Comparison of ENCODE assay signal across 11 cellular contexts in the genomic region with DNA sequence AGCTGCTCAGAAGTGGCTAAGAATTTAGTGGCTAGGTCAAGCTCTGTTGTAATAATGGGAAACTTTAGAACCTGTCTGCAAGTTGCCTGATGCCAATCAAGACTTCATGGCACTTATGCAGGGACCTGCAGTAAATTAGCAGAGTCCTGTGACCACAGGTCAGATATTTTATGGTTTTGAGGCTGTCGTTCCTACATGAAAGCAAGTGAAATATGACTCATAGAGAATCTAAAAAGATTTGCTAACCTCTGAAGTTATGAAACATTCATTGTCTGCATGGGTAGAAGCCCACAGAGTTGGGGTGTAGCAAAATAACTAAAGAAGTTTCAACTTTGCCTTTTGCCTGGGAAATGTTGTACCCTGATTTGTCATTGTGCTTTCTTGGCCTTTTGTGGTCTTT. TPM values are rescaled to one million over a fixed set of nuclear protein-coding genes. Genes with fewer than 3 reads are reported as not detected.
DNase-seq lines count a peak whose midpoint lies in the region; ATAC-seq and TF ChIP-seq lines count a peak whose summit lies in the region.
"Had no signal": no experiment of that assay in that cellular context is flagged by ENCODE, and none has a peak within 500 bp of the region (broad histone marks: within the 10 kb centered on the region; RNA-seq: fewer than 3 reads in every experiment).

No MANE protein-coding gene starts in this region.

- H3K9me3 ChIP-seq in PC-3 (ENCODE audit: low read length), result no peaks in the 10 kb centered on the region
- H3K9me3 ChIP-seq in tibial nerve, result no peaks in the 10 kb centered on the region

- H3K27me3 ChIP-seq in PC-3 (ENCODE audit: low read length) (no peaks in the 10 kb centered on the region), tibial nerve (no peaks in the 10 kb centered on the region)

- H3K4me2 ChIP-seq in PC-3 (ENCODE audit: low read length), result 0 out of 2 replicates have a peak overlapping the region, but pooled peaks have one; percentile 22

- H3K79me2 ChIP-seq in PC-3 (ENCODE audit: low read length), result no peaks in the 10 kb centered on the region
- H3K79me2 ChIP-seq: parathyroid adenoma had no signal

- no peaks in the 10 kb centered on the region for H3F3A ChIP-seq in PC-3 (ENCODE audit: low read length, unreplicated experiment)

- DNase-seq in PC-3 (peak; percentile 53), stromal cell of bone marrow (ENCODE audit: low read depth) (peak; percentile 21), tibial nerve (ENCODE audit: low spot score in 2 of 2) (no peak), HUDEP-2 (lab: John Stamatoyannopoulos, UW; ENCODE audit: unreplicated experiment in 76 of 76) (no peak)
- DNase-seq in effector CD4-positive, alpha-beta T cell, result no peak
- DNase-seq: activated T-cell treated with anti-CD3 and anti-CD28 coated beads, Interleukin-2, amount 50 U/mL, for 4 hours; stimulated activated naive CD8-positive, alpha-beta T cell treated with anti-CD3 and anti-CD28 coated beads, Interleukin-15, Interleukin-2, amounts not matched to agents 100 U/mL and 50 U/mL, for 24 hours had no signal

- no peaks in the 10 kb centered on the region for H3K9me2 ChIP-seq in PC-3 (replicated peaks; ENCODE audit: low read length)

- no TSS peak for BruUV-seq in PC-3 (replicated peaks; lab: Mats Ljungman, UMichigan)

- H4K20me1 ChIP-seq in PC-3 (ENCODE audit: low read length), result no peaks in the 10 kb centered on the region

- no peak for TF ChIP-seq EP300 in tibial nerve (IDR thresholded peaks at IDR 0.05)

- no peaks in the 10 kb centered on the region for H3K36me3 ChIP-seq in PC-3 (ENCODE audit: low read depth, low read length)
- H3K36me3 ChIP-seq in tibial nerve, result no peaks in the 10 kb centered on the region

- H3K4me3 ChIP-seq in PC-3 (ENCODE audit: low read length) (no peak overlapping the region), tibial nerve (no peak overlapping the region)

- ATAC-seq in GM19395 (IDR thresholded peaks at IDR 0.05; ENCODE audit: unreplicated experiment) (peak; percentile 94), HG03045 (IDR thresholded peaks at IDR 0.05; ENCODE audit: unreplicated experiment) (peak; percentile 75), PC-3 (no peak; the same call in 1 of the 2 replicates)
- ATAC-seq: activated T-cell treated with anti-CD3 and anti-CD28 coated beads, Interleukin-2, amount 50 U/mL, for 4 hours; stimulated activated naive CD8-positive, alpha-beta T cell treated with anti-CD3 and anti-CD28 coated beads, Interleukin-15, Interleukin-2, amounts not matched to agents 100 U/mL and 50 U/mL, for 24 hours had no signal

- H3K27ac ChIP-seq in PC-3 (ENCODE audit: low read length), result no peak overlapping the region
- no peak overlapping the region for H3K27ac ChIP-seq in tibial nerve
- H3K27ac ChIP-seq: parathyroid adenoma had no signal

- intact Hi-C loops in PC-3 (cut with micrococcal nuclease), result no loop called here

- WGBS in tibial nerve, 2 donors, result 18 to 34% methylated on average over 1 of the region's 1 CpG

- POLR2A ChIA-PET in PC-3 (lab: Charles Lee; ENCODE audit: unreplicated experiment), result no interaction called here

- no peak overlapping the region for H2AFZ ChIP-seq in PC-3 (ENCODE audit: low read length)
- H2AFZ ChIP-seq: parathyroid adenoma had no signal

- no peak for TF ChIP-seq POLR2A in tibial nerve (IDR thresholded peaks at IDR 0.05)

- H3K4me1 ChIP-seq in PC-3 (ENCODE audit: insufficient read depth, low read length), result peaks cover 19% of the 10 kb centered on the region
- H3K4me1 ChIP-seq in tibial nerve, result no peaks in the 10 kb centered on the region
- H3K4me1 ChIP-seq: parathyroid adenoma had no signal

- H3K9ac ChIP-seq in PC-3 (ENCODE audit: low read length), result no peak overlapping the region
- H3K9ac ChIP-seq: parathyroid adenoma had no signal

- CTCF ChIA-PET in PC-3 (lab: Charles Lee), result no interaction called here

- TF ChIP-seq CTCF in PC-3 (conservative IDR thresholded peaks at IDR 0.05; ENCODE audit: low read depth, low read length) (no peak), tibial nerve (IDR thresholded peaks at IDR 0.05) (no peak)

RNA-seq across cellular contexts. Expression of a gene that starts 32.3 kb away (rescaled TPM):
- total RNA-seq in PC-3 (2014; rRNA removed) (not detected in 2 replicates), tibial nerve (not detected)
- total RNA-seq: activated T-cell treated with anti-CD3 and anti-CD28 coated beads, Interleukin-2, amount 50 U/mL, for 4 hours; glomerular endothelial cell had no signal

Comparison
In these comparisons a context has a peak if more than half of its experiments do, and no peak if none do; other contexts are left out.
1. DNase-seq: peak in PC-3 (single experiment) and stromal cell of bone marrow (single experiment); none in tibial nerve (0 of 2), HUDEP-2 (0 of 76) and effector CD4-positive, alpha-beta T cell (single experiment).